8 cellular contexts compared by ENCODE assay signal in the genomic region with DNA sequence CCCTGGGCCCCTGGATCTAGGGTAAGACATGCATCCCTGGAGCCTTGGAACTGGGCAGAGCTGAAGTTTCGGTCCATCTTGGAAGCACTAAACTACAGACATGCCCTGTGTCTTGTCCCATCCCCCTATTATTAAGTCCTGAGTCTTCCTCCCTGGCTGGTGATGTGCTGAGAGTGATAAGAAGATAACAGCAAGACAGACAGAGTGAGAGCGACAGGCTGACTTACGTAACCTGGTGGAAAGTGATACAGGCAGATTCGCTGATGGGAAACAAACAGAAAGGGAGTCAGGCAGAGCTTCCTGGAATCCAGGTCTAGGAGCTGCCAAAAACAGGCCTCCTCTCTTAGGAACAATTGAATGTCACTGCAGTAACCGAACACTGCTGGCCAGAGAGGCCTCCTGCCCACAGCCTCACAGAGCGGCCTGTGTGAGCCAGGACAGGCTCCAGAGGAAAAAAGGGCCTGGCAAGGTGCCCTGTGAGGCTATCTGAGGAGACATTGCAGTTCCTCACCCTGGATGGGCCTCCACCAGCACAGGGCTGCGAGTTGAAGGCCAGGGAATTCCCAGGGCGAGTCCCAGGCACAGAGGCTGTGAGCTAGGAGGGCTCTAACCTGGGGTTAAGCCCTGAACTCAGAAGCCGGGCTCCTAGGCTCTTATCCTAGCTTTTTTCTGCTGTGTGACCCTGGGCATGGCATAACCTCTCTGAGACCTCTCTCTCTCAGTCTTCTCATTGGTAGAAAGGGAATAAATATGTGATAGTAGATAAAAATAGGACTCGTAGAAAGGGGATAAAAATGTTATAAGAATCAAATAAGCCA. TPM values are rescaled to one million over a fixed set of nuclear protein-coding genes. Genes with fewer than 3 reads are reported as not detected.
DNase-seq lines count a peak whose midpoint lies in the region; ATAC-seq and TF ChIP-seq lines count a peak whose summit lies in the region.
"Had no signal": no experiment of that assay in that cellular context is flagged by ENCODE, and none has a peak within 500 bp of the region (broad histone marks: within the 10 kb centered on the region; RNA-seq: fewer than 3 reads in every experiment).

No MANE protein-coding gene starts in this region.

- intact Hi-C loops in PC-9 (cut with micrococcal nuclease; ENCODE audit: unreplicated experiment) = no loop called here
- intact Hi-C loops in vagina (cut with DNase I) = no loop called here
- intact Hi-C loops in activated T-helper 2 cell treated with anti-CD3 and anti-CD28 coated beads, Interferon-gamma antibody, Interleukin-2, Interleukin-4, amounts not matched to agents 10 μg/mL and 5 μg/mL and 100 μg/mL, durations not matched to agents 14 hours and 24 hours and 36 hours (cut with micrococcal nuclease) = no loop called here

- H3K4me1 ChIP-seq in PC-9 (replicated peaks; ENCODE audit: insufficient read depth) (peaks cover 21% of the 10 kb centered on the region), esophagus (ENCODE audit: control insufficient read depth in 2 of 2, insufficient read depth in 2 of 2, low read length in 1 of 2) (peaks cover 0 to 3% of the 10 kb centered on the region in 2 donors), vagina (peaks cover 18% of the 10 kb centered on the region)

- H3K27me3 ChIP-seq in PC-9 (ENCODE audit: insufficient read depth, low read depth) = no peaks in the 10 kb centered on the region
- H3K27me3 ChIP-seq in esophagus (ENCODE audit: control insufficient read depth in 1 of 2, insufficient read depth in 2 of 2, low read length in 2 of 2) = no peaks in the 10 kb centered on the region
- no peaks in the 10 kb centered on the region for H3K27me3 ChIP-seq in vagina

- POLR2A ChIA-PET in PC-9 (lab: Charles Lee; ENCODE audit: unreplicated experiment) = interaction anchor here (0.6 kb wide), 2 partner anchors 20 to 90 kb away, joined by 4 to 7 read pairs; no protein-coding TSS in a partner anchor

- H3K36me3 Mint-ChIP-seq in activated T-helper 2 cell treated with anti-CD3 and anti-CD28 coated beads, Interferon-gamma antibody, Interleukin-2, Interleukin-4, amounts not matched to agents 10 μg/mL and 5 μg/mL and 100 μg/mL, durations not matched to agents 14 hours and 24 hours and 36 hours (ENCODE audit: low read depth) = no peaks in the 10 kb centered on the region

- H3K4me3 Mint-ChIP-seq in activated T-helper 2 cell treated with anti-CD3 and anti-CD28 coated beads, Interferon-gamma antibody, Interleukin-2, Interleukin-4, amounts not matched to agents 10 μg/mL and 5 μg/mL and 100 μg/mL, durations not matched to agents 14 hours and 24 hours and 36 hours (ENCODE audit: low read depth) = no peak overlapping the region

- WGBS in esophagus, 2 donors = 47 to 50% methylated on average over 10 of the region's 10 CpGs

- ATAC-seq in HG03354 (IDR thresholded peaks at IDR 0.05; ENCODE audit: poor library complexity, severe bottlenecking, unreplicated experiment) = no peak

- H3F3A ChIP-seq in PC-9 (ENCODE audit: insufficient read depth, low read depth) = peaks cover 38% of the 10 kb centered on the region; the same call in 1 of the 2 replicates

- no peaks in the 10 kb centered on the region for H3K9me2 ChIP-seq in PC-9 (ENCODE audit: insufficient read depth)

- H3K9me3 ChIP-seq in PC-9 (ENCODE audit: insufficient read depth, low read depth) (no peaks in the 10 kb centered on the region), esophagus (ENCODE audit: control insufficient read depth in 2 of 2, insufficient read depth in 1 of 2, low read depth in 1 of 2, low read length in 1 of 2) (no peaks in the 10 kb centered on the region), vagina (no peaks in the 10 kb centered on the region)

- no peak for TF ChIP-seq CTCF in PC-9 (conservative IDR thresholded peaks at IDR 0.05)
- TF ChIP-seq CTCF in vagina (IDR thresholded peaks at IDR 0.05) = no peak

- H3K36me3 ChIP-seq in PC-9 (ENCODE audit: low read depth) = no peaks in the 10 kb centered on the region
- no peaks in the 10 kb centered on the region for H3K36me3 ChIP-seq in esophagus (ENCODE audit: control insufficient read depth in 2 of 2, insufficient read depth in 2 of 2, low read length in 1 of 2)
- no peaks in the 10 kb centered on the region for H3K36me3 ChIP-seq in vagina

- H3K4me3 ChIP-seq in PC-9 (no peak overlapping the region), esophagus (ENCODE audit: low read depth in 1 of 2, low read length in 2 of 2) (no peak overlapping the region), vagina (no peak overlapping the region)

- no peaks in the 10 kb centered on the region for H3K9me3 Mint-ChIP-seq in activated T-helper 2 cell treated with anti-CD3 and anti-CD28 coated beads, Interferon-gamma antibody, Interleukin-2, Interleukin-4, amounts not matched to agents 10 μg/mL and 5 μg/mL and 100 μg/mL, durations not matched to agents 14 hours and 24 hours and 36 hours

- no peaks in the 10 kb centered on the region for H3K79me2 ChIP-seq in PC-9 (ENCODE audit: low read depth)

- no peak overlapping the region for H3K27ac Mint-ChIP-seq in activated T-helper 2 cell treated with anti-CD3 and anti-CD28 coated beads, Interferon-gamma antibody, Interleukin-2, Interleukin-4, amounts not matched to agents 10 μg/mL and 5 μg/mL and 100 μg/mL, durations not matched to agents 14 hours and 24 hours and 36 hours

- TF ChIP-seq POLR2A in vagina (IDR thresholded peaks at IDR 0.05) = no peak

- H4K20me1 ChIP-seq in PC-9 (ENCODE audit: insufficient read depth) = no peaks in the 10 kb centered on the region

- H3K4me1 Mint-ChIP-seq in activated T-helper 2 cell treated with anti-CD3 and anti-CD28 coated beads, Interferon-gamma antibody, Interleukin-2, Interleukin-4, amounts not matched to agents 10 μg/mL and 5 μg/mL and 100 μg/mL, durations not matched to agents 14 hours and 24 hours and 36 hours (ENCODE audit: low read depth) = peaks cover 9% of the 10 kb centered on the region

- H3K4me2 ChIP-seq in PC-9 = no peak overlapping the region

- H3K27me3 Mint-ChIP-seq in activated T-helper 2 cell treated with anti-CD3 and anti-CD28 coated beads, Interferon-gamma antibody, Interleukin-2, Interleukin-4, amounts not matched to agents 10 μg/mL and 5 μg/mL and 100 μg/mL, durations not matched to agents 14 hours and 24 hours and 36 hours (ENCODE audit: low read depth) = peaks cover 17% of the 10 kb centered on the region

- H2AFZ ChIP-seq in PC-9 = no peak overlapping the region

- no TSS peak for BruUV-seq in PC-9 (replicated peaks; lab: Mats Ljungman, UMichigan)

- CTCF ChIA-PET in PC-9 (lab: Charles Lee) = no interaction called here

- peak overlapping the region; percentile 37; the same call in 1 of the 2 replicates for H3K27ac ChIP-seq in PC-9
- peak overlapping the region; percentile 46 to 73 for H3K27ac ChIP-seq in esophagus (ENCODE audit: low read depth in 2 of 2, low read length in 1 of 2)
- H3K27ac ChIP-seq in vagina = peak overlapping the region; percentile 56

- DNase-seq in PC-9 = peak in 1 of 2 experiments; percentile 64
- peak; percentile 65 for DNase-seq in mucosa of gallbladder (ENCODE audit: low spot score)
- DNase-seq in vagina (ENCODE audit: extremely low spot score in 2 of 2) = peak in 1 of 2 donors; percentile 93
- no peak for DNase-seq in kidney tubule cell (ENCODE audit: low spot score)
- no peak for DNase-seq in activated T-helper 2 cell treated with anti-CD3 and anti-CD28 coated beads, Interferon-gamma antibody, Interleukin-2, Interleukin-4, amounts not matched to agents 10 μg/mL and 5 μg/mL and 100 μg/mL, durations not matched to agents 14 hours and 24 hours and 36 hours (ENCODE audit: low spot score)
- DNase-seq: NCI-H2107 had no signal

RNA-seq across cellular contexts. Expression of gene B4GALT5, which starts 34.2 kb away (rescaled TPM):
- total RNA-seq in PC-9 (2021) (61.7 and 63.1 TPM in 2 replicates), mucosa of gallbladder (62.2 TPM), vagina (17.9 TPM)
- polyA plus RNA-seq in esophagus = 10 to 100 TPM; 17.9 to 28.3 TPM
- total RNA-seq in activated T-helper 2 cell treated with anti-CD3 and anti-CD28 coated beads, Interferon-gamma antibody, Interleukin-2, Interleukin-4, amounts not matched to agents 10 μg/mL and 5 μg/mL and 100 μg/mL, durations not matched to agents 14 hours and 24 hours and 36 hours = 39.4 TPM in 2 replicates
